ENCODE assay signal across 14 cellular contexts in the genomic region with DNA sequence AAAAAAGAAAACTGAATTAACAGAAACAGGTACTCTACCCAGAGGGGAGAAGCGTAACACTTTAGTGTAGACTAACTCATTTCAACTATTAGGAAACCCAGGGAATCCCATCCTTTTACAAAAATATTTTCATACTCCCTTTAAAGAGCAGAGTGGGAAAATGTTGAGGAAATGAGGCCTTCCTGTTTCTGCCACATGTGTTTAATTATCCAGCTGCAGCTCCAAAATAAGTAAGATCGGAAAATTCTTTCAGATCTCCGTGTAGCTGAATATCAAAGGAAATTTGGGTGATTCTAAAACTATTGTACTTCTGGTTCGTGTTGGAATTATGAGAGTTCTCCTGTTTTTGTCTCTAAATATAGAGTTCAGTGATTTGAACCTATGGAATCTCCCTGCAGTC. TPM values are rescaled to one million over a fixed set of nuclear protein-coding genes. Genes with fewer than 3 reads are reported as not detected.
A peak's percentile ranks its signal among the peaks of the same experiment; 100 is the strongest.
DNase-seq lines count a peak whose midpoint lies in the region; ATAC-seq and TF ChIP-seq lines count a peak whose summit lies in the region.
"Had no signal": no experiment of that assay in that cellular context is flagged by ENCODE, and none has a peak within 500 bp of the region (broad histone marks: within the 10 kb centered on the region; RNA-seq: fewer than 3 reads in every experiment).

No MANE protein-coding gene starts in this region.

- no peak overlapping the region for H3K27ac Mint-ChIP-seq in neural progenitor cell
- H3K27ac Mint-ChIP-seq: CD4-positive, alpha-beta T cell; stimulated activated naive B cell treated with anti-CD40 and anti-IgM and Interleukin-4, amounts not matched to agents 10 μg/mL and 1 μg/mL and 100 μg/mL, for 72 hours had no signal

- H3K4me3 ChIP-seq in ascending aorta (no peak overlapping the region), fibroblast of villous mesenchyme (ENCODE audit: low read depth, low read length) (no peak overlapping the region), subcutaneous abdominal adipose tissue (ENCODE audit: low read depth in 1 of 5, low read length in 5 of 5) (no peak overlapping the region), neural progenitor cell (no peak overlapping the region), lower leg skin (ENCODE audit: low read depth, poor library complexity, severe bottlenecking) (no peak overlapping the region)
- H3K4me3 ChIP-seq: body of pancreas had no signal

- H3K36me3 Mint-ChIP-seq in neural progenitor cell: no peaks in the 10 kb centered on the region
- H3K36me3 Mint-ChIP-seq: stimulated activated naive B cell treated with anti-CD40 and anti-IgM and Interleukin-4, amounts not matched to agents 10 μg/mL and 1 μg/mL and 100 μg/mL, for 72 hours had no signal

- H3K9me3 Mint-ChIP-seq in neural progenitor cell: no peaks in the 10 kb centered on the region
- H3K9me3 Mint-ChIP-seq: CD4-positive, alpha-beta T cell; stimulated activated naive B cell treated with anti-CD40 and anti-IgM and Interleukin-4, amounts not matched to agents 10 μg/mL and 1 μg/mL and 100 μg/mL, for 72 hours had no signal

- DNase-seq in GM04504 (ENCODE audit: low read depth) (peak; percentile 45), ascending aorta (ENCODE audit: low spot score in 2 of 2) (no peak), fibroblast of villous mesenchyme (ENCODE audit: low read depth) (peak; percentile 65), neural progenitor cell (ENCODE audit: low spot score) (no peak), lower leg skin (ENCODE audit: low spot score in 2 of 2) (no peak)
- no peak for DNase-seq in NK-92 treated with Interleukin-12 subunit alpha and Interleukin-12 subunit beta, amount 100 ng/mL, for 24 hours (lab: John Stamatoyannopoulos, UW)
- DNase-seq: body of pancreas; CD4-positive, alpha-beta T cell; erythroblast; GOT3; stimulated activated CD4-positive, alpha-beta T cell treated with anti-CD3 and anti-CD28 coated beads, Interleukin-4, amount 100 ng/mL, for 24 hours; stimulated activated naive B cell treated with anti-CD40 and anti-IgM and Interleukin-4, amounts not matched to agents 10 μg/mL and 1 μg/mL and 100 μg/mL, for 72 hours had no signal

- no peaks in the 10 kb centered on the region for H3K4me1 Mint-ChIP-seq in neural progenitor cell
- H3K4me1 Mint-ChIP-seq: stimulated activated naive B cell treated with anti-CD40 and anti-IgM and Interleukin-4, amounts not matched to agents 10 μg/mL and 1 μg/mL and 100 μg/mL, for 72 hours had no signal

- no peaks in the 10 kb centered on the region for H3K79me2 ChIP-seq in neural progenitor cell (ENCODE audit: low read depth)

- H2AFZ ChIP-seq in neural progenitor cell (replicated peaks): no peak overlapping the region

- intact Hi-C loops in ascending aorta (cut with DNase I) (loop anchor here (2.0 to 5.0 kb wide), 2 partner anchors 57 to 141 kb away; partner anchors contain the start of gene CAV2), lower leg skin (cut with DNase I; ENCODE audit: low total_unique reads) (no loop called here)

- no peak for ATAC-seq in HG03095 (IDR thresholded peaks at IDR 0.05; ENCODE audit: unreplicated experiment)
- ATAC-seq: body of pancreas; stimulated activated naive B cell treated with anti-CD40 and anti-IgM and Interleukin-4, amounts not matched to agents 10 μg/mL and 1 μg/mL and 100 μg/mL, for 72 hours had no signal

- TF ChIP-seq CTCF in ascending aorta (IDR thresholded peaks at IDR 0.05): no peak
- TF ChIP-seq CTCF in fibroblast of villous mesenchyme (IDR thresholded peaks at IDR 0.05; ENCODE audit: insufficient read depth, low read depth, low read length): no peak
- no peak for TF ChIP-seq CTCF in neural progenitor cell (IDR thresholded peaks at IDR 0.05)
- TF ChIP-seq CTCF in lower leg skin (IDR thresholded peaks at IDR 0.05): no peak

- H3K27me3 Mint-ChIP-seq in neural progenitor cell (ENCODE audit: insufficient read depth, low read depth): no peaks in the 10 kb centered on the region
- H3K27me3 Mint-ChIP-seq: CD4-positive, alpha-beta T cell had no signal

- WGBS in lower leg skin, 2 donors: 49 to 61% methylated on average over 4 of the region's 4 CpGs

- no peak overlapping the region for H3K9ac ChIP-seq in subcutaneous abdominal adipose tissue (ENCODE audit: low read length in 5 of 5)
- H3K9ac ChIP-seq in neural progenitor cell: no peak overlapping the region

- H3F3A ChIP-seq in neural progenitor cell (ENCODE audit: low read depth): no peaks in the 10 kb centered on the region

- H3K27me3 ChIP-seq in ascending aorta: no peaks in the 10 kb centered on the region
- no peaks in the 10 kb centered on the region for H3K27me3 ChIP-seq in subcutaneous abdominal adipose tissue (ENCODE audit: control insufficient read depth in 5 of 5, insufficient read depth in 4 of 5, low read length in 5 of 5)
- H3K27me3 ChIP-seq in neural progenitor cell: no peaks in the 10 kb centered on the region
- H3K27me3 ChIP-seq: body of pancreas had no signal

- H3K4me1 ChIP-seq in ascending aorta (peaks cover 6 to 30% of the 10 kb centered on the region in 2 donors), subcutaneous abdominal adipose tissue (ENCODE audit: control insufficient read depth in 5 of 5, insufficient read depth in 5 of 5, low read length in 5 of 5) (peaks cover 0 to 20% (median 13%) of the 10 kb centered on the region in 5 donors), neural progenitor cell (no peaks in the 10 kb centered on the region)
- H3K4me1 ChIP-seq: body of pancreas had no signal

- no peak overlapping the region for H3K4me2 ChIP-seq in neural progenitor cell

- H3K36me3 ChIP-seq in ascending aorta: no peaks in the 10 kb centered on the region
- H3K36me3 ChIP-seq in subcutaneous abdominal adipose tissue (ENCODE audit: control insufficient read depth in 5 of 5, insufficient read depth in 5 of 5, low read length in 5 of 5): no peaks in the 10 kb centered on the region
- no peaks in the 10 kb centered on the region for H3K36me3 ChIP-seq in neural progenitor cell

- H3K9me3 ChIP-seq in ascending aorta (no peaks in the 10 kb centered on the region), subcutaneous abdominal adipose tissue (ENCODE audit: control insufficient read depth in 5 of 5, low read length in 5 of 5) (no peaks in the 10 kb centered on the region), neural progenitor cell (ENCODE audit: low read depth) (no peaks in the 10 kb centered on the region)
- H3K9me3 ChIP-seq: body of pancreas had no signal

- H4K20me1 ChIP-seq in neural progenitor cell (ENCODE audit: low read depth): no peaks in the 10 kb centered on the region

- no peak overlapping the region for H3K4me3 Mint-ChIP-seq in neural progenitor cell
- H3K4me3 Mint-ChIP-seq: CD4-positive, alpha-beta T cell; stimulated activated naive B cell treated with anti-CD40 and anti-IgM and Interleukin-4, amounts not matched to agents 10 μg/mL and 1 μg/mL and 100 μg/mL, for 72 hours had no signal

- no peak for TF ChIP-seq POLR2A in lower leg skin (IDR thresholded peaks at IDR 0.05)

- H3K27ac ChIP-seq in ascending aorta (peak overlapping the region; percentile 76 to 82), subcutaneous abdominal adipose tissue (ENCODE audit: low read depth, low read length) (peak overlapping the region; percentile 22), neural progenitor cell (no peak overlapping the region)
- H3K27ac ChIP-seq: body of pancreas had no signal

RNA-seq across cellular contexts. Expression of gene CAV2, which starts 58.0 kb away (rescaled TPM):
- total RNA-seq in ascending aorta: 92.6 TPM
- 130 and 224 TPM in 2 replicates for total RNA-seq in fibroblast of villous mesenchyme
- 0.37 and 0.56 TPM in 2 replicates for total RNA-seq in neural progenitor cell (ENCODE audit: low replicate concordance)
- total RNA-seq in lower leg skin: 10 to 100 TPM; 47.3 to 72.1 (median 67.7) TPM
- total RNA-seq: CD4-positive, alpha-beta T cell had no signal

Comparison
In these comparisons a context has a peak if more than half of its experiments do, and no peak if none do; other contexts are left out.
1. DNase-seq: peak in GM04504 (single experiment) and fibroblast of villous mesenchyme (single experiment); none in ascending aorta (0 of 2), NK-92 treated with Interleukin-12 subunit alpha and Interleukin-12 subunit beta, amount 100 ng/mL, for 24 hours (single experiment), neural progenitor cell (single experiment) and lower leg skin (0 of 2).
2. RNA of gene CAV2, which starts 58.0 kb away (total RNA-seq): 130 to 224 TPM in fibroblast of villous mesenchyme, 92.6 TPM in ascending aorta (single experiment) and 47.3 to 72.1 TPM in lower leg skin; 0.37 to 0.56 TPM in neural progenitor cell; every median in the first group is over 10 times any median in the second.